In the genomic region with DNA sequence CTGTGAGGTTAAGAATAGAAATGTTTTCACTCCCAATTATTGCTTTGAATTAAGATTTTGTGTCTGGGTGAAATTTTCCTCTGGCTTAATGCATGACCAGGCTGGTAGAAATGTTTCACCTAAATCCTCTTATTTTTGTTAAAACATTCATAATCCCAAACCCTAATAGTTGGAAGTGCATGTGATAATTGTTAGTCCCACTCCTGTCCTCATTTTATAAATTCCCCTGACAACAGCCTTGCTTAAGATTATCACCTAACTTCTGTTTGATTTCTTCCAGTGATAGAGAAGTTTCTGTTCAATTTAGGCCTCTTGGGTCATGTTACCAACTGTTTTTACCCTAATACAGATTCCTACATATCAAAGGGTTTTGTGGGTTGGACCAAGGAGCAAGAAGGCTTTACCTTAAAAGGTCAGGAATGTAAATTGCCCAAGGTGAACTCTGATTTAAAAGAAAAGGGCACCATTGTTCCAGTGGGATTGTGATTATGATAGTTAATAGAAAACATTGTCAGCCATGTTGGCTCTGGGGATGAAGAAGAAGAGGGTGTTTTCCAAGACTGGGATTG, we compare ENCODE assay signal across 20 cellular contexts.
A peak's percentile ranks its signal among the peaks of the same experiment; 100 is the strongest.
DNase-seq lines count a peak whose midpoint lies in the region; ATAC-seq and TF ChIP-seq lines count a peak whose summit lies in the region.
"Had no signal": no experiment of that assay in that cellular context is flagged by ENCODE, and none has a peak within 500 bp of the region (broad histone marks: within the 10 kb centered on the region; RNA-seq: fewer than 3 reads in every experiment).

No MANE protein-coding gene starts in this region.

- peaks cover 21% of the 10 kb centered on the region for H3K4me1 Mint-ChIP-seq in Caco-2 (ENCODE audit: low read depth, unreplicated experiment)
- H3K4me1 Mint-ChIP-seq in nephron = peaks cover 24% of the 10 kb centered on the region
- H3K4me1 Mint-ChIP-seq: activated naive CD4-positive, alpha-beta T cell treated with anti-CD3 and anti-CD28 coated beads, Interleukin-2, amount 10 ng/mL, durations not matched to agents 7 days and 5 days had no signal

- no peak for TF ChIP-seq POLR2A in esophagus squamous epithelium (IDR thresholded peaks at IDR 0.05)

- H3K27me3 Mint-ChIP-seq in Caco-2 (ENCODE audit: insufficient read depth, unreplicated experiment) (no peaks in the 10 kb centered on the region), nephron (ENCODE audit: low read depth) (no peaks in the 10 kb centered on the region)
- H3K27me3 Mint-ChIP-seq: activated CD4-positive, alpha-beta memory T cell treated with anti-CD3 and anti-CD28 coated beads for 36 hours; activated naive CD4-positive, alpha-beta T cell treated with anti-CD3 and anti-CD28 coated beads, Interleukin-2, amount 10 ng/mL, durations not matched to agents 7 days and 5 days; activated T-cell treated with anti-CD3 and anti-CD28 coated beads, Interleukin-2, amount 50 U/mL, for 24 hours; progenitor cell of endocrine pancreas had no signal

- no peaks in the 10 kb centered on the region for H3K9me2 ChIP-seq in hepatocyte (replicated peaks; ENCODE audit: insufficient read depth)

- H3K27me3 ChIP-seq in Caco-2 (replicated peaks; ENCODE audit: control insufficient read depth, insufficient read depth, low read length) (no peaks in the 10 kb centered on the region), NT2/D1 (ENCODE audit: insufficient read depth, insufficient read length) (no peaks in the 10 kb centered on the region), esophagus squamous epithelium (no peaks in the 10 kb centered on the region), hepatocyte (no peaks in the 10 kb centered on the region)
- H3K27me3 ChIP-seq: heart left ventricle, suprapubic skin had no signal

- no peak for DNase-seq in Caco-2
- DNase-seq in NT2/D1 (ENCODE audit: low read depth, low spot score) = peak; percentile 30
- DNase-seq in esophagus squamous epithelium (lab: John Stamatoyannopoulos, UW) = no peak
- no peak for DNase-seq in hepatocyte (ENCODE audit: low spot score)
- no peak for DNase-seq in T-helper 9 cell
- no peak for DNase-seq in inferior parietal cortex (ENCODE audit: extremely low spot score)
- DNase-seq: activated naive CD4-positive, alpha-beta T cell treated with anti-CD3 and anti-CD28 coated beads, Interleukin-2, amount 10 ng/mL, durations not matched to agents 7 days and 5 days; activated T-cell treated with anti-CD3 and anti-CD28 coated beads, Interleukin-2, amount 50 U/mL, for 24 hours; anterior cingulate cortex; DMS 273 treated with DMSO at 0.1 percent for 48 hours; effector memory CD4-positive, alpha-beta T cell; GF-D8; heart left ventricle; NCI-H2171 treated with DMSO at 0.1 percent for 48 hours had no signal

- no peak for ATAC-seq in HG03039 (IDR thresholded peaks at IDR 0.05; ENCODE audit: unreplicated experiment)
- ATAC-seq: heart left ventricle had no signal

- H3K9me3 ChIP-seq in Caco-2 (no peaks in the 10 kb centered on the region), NT2/D1 (ENCODE audit: insufficient read depth, low read length) (no peaks in the 10 kb centered on the region; the same call in 1 of the 2 replicates), esophagus squamous epithelium (no peaks in the 10 kb centered on the region), hepatocyte (ENCODE audit: low read depth) (no peaks in the 10 kb centered on the region)
- H3K9me3 ChIP-seq: heart left ventricle, suprapubic skin had no signal

- H3K4me1 ChIP-seq in Caco-2 (peaks cover 11% of the 10 kb centered on the region), NT2/D1 (ENCODE audit: insufficient read depth, insufficient read length) (no peaks in the 10 kb centered on the region), esophagus squamous epithelium (peaks cover 0 to 37% (median 0%) of the 10 kb centered on the region in 3 donors), hepatocyte (ENCODE audit: insufficient read depth) (no peaks in the 10 kb centered on the region)
- H3K4me1 ChIP-seq: suprapubic skin had no signal

- no peak overlapping the region for H3K9ac ChIP-seq in NT2/D1 (ENCODE audit: insufficient read length, low read depth)

- H3K9me3 Mint-ChIP-seq in Caco-2 (ENCODE audit: unreplicated experiment) (no peaks in the 10 kb centered on the region), nephron (peaks cover 3% of the 10 kb centered on the region)
- H3K9me3 Mint-ChIP-seq: activated CD4-positive, alpha-beta memory T cell treated with anti-CD3 and anti-CD28 coated beads for 36 hours; activated naive CD4-positive, alpha-beta T cell treated with anti-CD3 and anti-CD28 coated beads, Interleukin-2, amount 10 ng/mL, durations not matched to agents 7 days and 5 days; activated T-cell treated with anti-CD3 and anti-CD28 coated beads, Interleukin-2, amount 50 U/mL, for 24 hours had no signal

- peak overlapping the region; percentile 36 for H3K27ac Mint-ChIP-seq in Caco-2 (ENCODE audit: unreplicated experiment)
- H3K27ac Mint-ChIP-seq in nephron = peak overlapping the region; percentile 9 to 92 (median 35)
- H3K27ac Mint-ChIP-seq: activated CD4-positive, alpha-beta memory T cell treated with anti-CD3 and anti-CD28 coated beads for 36 hours; activated naive CD4-positive, alpha-beta T cell treated with anti-CD3 and anti-CD28 coated beads, Interleukin-2, amount 10 ng/mL, durations not matched to agents 7 days and 5 days; activated T-cell treated with anti-CD3 and anti-CD28 coated beads, Interleukin-2, amount 50 U/mL, for 24 hours had no signal

- H3K36me3 ChIP-seq in Caco-2 (ENCODE audit: control insufficient read depth, insufficient read depth, low read length) (no peaks in the 10 kb centered on the region), NT2/D1 (ENCODE audit: insufficient read depth, insufficient read length, low read length) (no peaks in the 10 kb centered on the region), esophagus squamous epithelium (no peaks in the 10 kb centered on the region), hepatocyte (replicated peaks; ENCODE audit: insufficient read depth, low read depth) (no peaks in the 10 kb centered on the region)
- H3K36me3 ChIP-seq: heart left ventricle, suprapubic skin had no signal

- no peaks in the 10 kb centered on the region for H4K20me1 ChIP-seq in hepatocyte (ENCODE audit: insufficient read depth, poor library complexity, severe bottlenecking)

- H2AFZ ChIP-seq in hepatocyte = no peak overlapping the region

- H3K36me3 Mint-ChIP-seq in Caco-2 (ENCODE audit: insufficient read depth, unreplicated experiment) (no peaks in the 10 kb centered on the region), nephron (ENCODE audit: low read depth) (peaks cover 9% of the 10 kb centered on the region)
- H3K36me3 Mint-ChIP-seq: activated CD4-positive, alpha-beta memory T cell treated with anti-CD3 and anti-CD28 coated beads for 36 hours; activated naive CD4-positive, alpha-beta T cell treated with anti-CD3 and anti-CD28 coated beads, Interleukin-2, amount 10 ng/mL, durations not matched to agents 7 days and 5 days; CD14-positive monocyte had no signal

- H3K4me2 ChIP-seq in hepatocyte = no peak overlapping the region

- BruUV-seq in Caco-2 (replicated peaks; lab: Mats Ljungman, UMichigan) = no TSS peak

- intact Hi-C loops in Caco-2 (cut with micrococcal nuclease; ENCODE audit: unreplicated experiment) (no loop called here), esophagus squamous epithelium (cut with DNase I) (no loop called here)

- H3K27ac ChIP-seq in esophagus squamous epithelium (peak overlapping the region in 3 of 4 donors; percentile 15 to 27 (median 26)), hepatocyte (no peak overlapping the region)
- H3K27ac ChIP-seq: heart left ventricle, suprapubic skin had no signal

- no peak for TF ChIP-seq CTCF in Caco-2 (IDR thresholded peaks at IDR 0.05; ENCODE audit: insufficient read depth in 1 of 2, low read depth in 1 of 2, low read length in 1 of 2, severe bottlenecking in 1 of 2, unreplicated experiment in 1 of 2)
- TF ChIP-seq CTCF in esophagus squamous epithelium (IDR thresholded peaks at IDR 0.05) = no peak
- no peak for TF ChIP-seq CTCF in nephron (IDR thresholded peaks at IDR 0.05; ENCODE audit: unreplicated experiment in 3 of 3)
- no peak for TF ChIP-seq CTCF in hepatocyte (IDR thresholded peaks at IDR 0.05; ENCODE audit: poor library complexity)

- H3K4me3 Mint-ChIP-seq in Caco-2 (ENCODE audit: unreplicated experiment) (no peak overlapping the region), nephron (no peak overlapping the region)
- H3K4me3 Mint-ChIP-seq: activated CD4-positive, alpha-beta memory T cell treated with anti-CD3 and anti-CD28 coated beads for 36 hours; activated naive CD4-positive, alpha-beta T cell treated with anti-CD3 and anti-CD28 coated beads, Interleukin-2, amount 10 ng/mL, durations not matched to agents 7 days and 5 days; activated T-cell treated with anti-CD3 and anti-CD28 coated beads, Interleukin-2, amount 50 U/mL, for 24 hours; CD14-positive monocyte had no signal

- H3K4me3 ChIP-seq in Caco-2 (ENCODE audit: low read depth, low read length) (no peak overlapping the region), NT2/D1 (ENCODE audit: insufficient read length, low read depth) (no peak overlapping the region), esophagus squamous epithelium (no peak overlapping the region), hepatocyte (no peak overlapping the region)
- H3K4me3 ChIP-seq: heart left ventricle, suprapubic skin had no signal

- POLR2A ChIA-PET in Caco-2 (lab: Charles Lee) = no interaction called here

- CTCF ChIA-PET in Caco-2 (lab: Charles Lee) = no interaction called here

- H3K79me2 ChIP-seq in hepatocyte = no peaks in the 10 kb centered on the region
